ENCODE assay signal across 16 cellular contexts in the genomic region with DNA sequence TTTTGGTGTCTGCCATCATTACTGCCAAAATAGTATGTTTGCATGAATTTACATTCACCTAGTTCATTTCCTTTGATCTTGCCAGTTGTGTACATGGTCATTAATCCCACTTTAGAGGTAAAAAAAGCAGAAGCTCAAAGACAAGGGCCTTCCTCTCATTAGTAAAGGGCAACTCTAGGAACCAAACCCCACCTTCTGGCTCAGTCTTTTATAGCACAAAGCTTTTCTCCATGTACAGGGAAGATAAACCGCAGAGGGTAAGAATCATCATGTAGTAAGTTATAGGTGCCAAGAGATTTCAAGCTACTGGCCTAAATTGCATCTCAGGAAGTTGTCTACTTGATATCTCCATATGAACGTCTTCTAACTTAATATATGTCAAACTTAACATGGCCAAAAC. TPM values are rescaled to one million over a fixed set of nuclear protein-coding genes. Genes with fewer than 3 reads are reported as not detected.
DNase-seq lines count a peak whose midpoint lies in the region; ATAC-seq and TF ChIP-seq lines count a peak whose summit lies in the region.
"Had no signal": no experiment of that assay in that cellular context is flagged by ENCODE, and none has a peak within 500 bp of the region (broad histone marks: within the 10 kb centered on the region; RNA-seq: fewer than 3 reads in every experiment).

No MANE protein-coding gene starts in this region.

- H3K4me1 ChIP-seq in RWPE2 (ENCODE audit: insufficient read depth, poor library complexity, severe bottlenecking), result peaks cover 5% of the 10 kb centered on the region
- H3K4me1 ChIP-seq in suprapubic skin, result no peaks in the 10 kb centered on the region
- H3K4me1 ChIP-seq: gastroesophageal sphincter, right atrium auricular region, uterus had no signal

- H3K27ac ChIP-seq in RWPE2 (ENCODE audit: poor library complexity, severe bottlenecking) (no peak overlapping the region), suprapubic skin (no peak overlapping the region)
- H3K27ac ChIP-seq: gastroesophageal sphincter, right atrium auricular region, uterus had no signal

- DNase-seq in AML-193 (lab: John Stamatoyannopoulos, UW) (peak; percentile 36 to 55), GM13977 (ENCODE audit: low spot score) (no peak), RWPE2 (ENCODE audit: low spot score) (no peak), fibroblast of the aortic adventitia (ENCODE audit: low read depth) (no peak), suprapubic skin (ENCODE audit: low spot score in 2 of 2) (no peak), immature natural killer cell (no peak), nucleus accumbens (lab: John Stamatoyannopoulos, UW) (no peak)
- DNase-seq: CD8-positive, alpha-beta memory T cell; central memory CD4-positive, alpha-beta T cell; left ventricle myocardium superior; NCI-H69; uterus had no signal

- H3K4me3 ChIP-seq in RWPE2 (ENCODE audit: severe bottlenecking) (no peak overlapping the region), fibroblast of the aortic adventitia (ENCODE audit: low read depth, low read length) (no peak overlapping the region), suprapubic skin (no peak overlapping the region)
- H3K4me3 ChIP-seq: gastroesophageal sphincter, right atrium auricular region, uterus had no signal

- H3K27me3 ChIP-seq in RWPE2 (ENCODE audit: insufficient read depth, poor library complexity, severe bottlenecking) (no peaks in the 10 kb centered on the region), suprapubic skin (no peaks in the 10 kb centered on the region)
- H3K27me3 ChIP-seq: gastroesophageal sphincter, right atrium auricular region, uterus had no signal

- peaks cover 48% of the 10 kb centered on the region for H3K36me3 ChIP-seq in RWPE2 (ENCODE audit: low read depth)
- H3K36me3 ChIP-seq in suprapubic skin, result peaks cover 30% of the 10 kb centered on the region
- H3K36me3 ChIP-seq: uterus had no signal

- in situ Hi-C loops in GM13977 (cut with MboI; ENCODE audit: low pct_unique_long_range_greater_than_20kb, low sequenced_read_pairs, unreplicated experiment), result no loop called here

- no peak overlapping the region for H3K27ac Mint-ChIP-seq in immature natural killer cell

- H3K36me3 Mint-ChIP-seq in immature natural killer cell, result peaks cover 12 to 25% (median 23%) of the 10 kb centered on the region in 3 donors

- TF ChIP-seq POLR2A in suprapubic skin (IDR thresholded peaks at IDR 0.05), result no peak

- TF ChIP-seq EP300 in suprapubic skin (IDR thresholded peaks at IDR 0.05), result no peak

- no peak overlapping the region for H3K4me3 Mint-ChIP-seq in immature natural killer cell
- H3K4me3 Mint-ChIP-seq: activated T-helper 17 cell treated with anti-CD3 and anti-CD28 coated beads, Interleukin-2, amount 50 U/mL, for 72 hours; CD8-positive, alpha-beta memory T cell had no signal

- peak; percentile 50; the same call in 1 of the 3 replicates for ATAC-seq in RWPE2 (ENCODE audit: low read depth)
- no peak for ATAC-seq in GM18519 (IDR thresholded peaks at IDR 0.05; ENCODE audit: low FRiP score, unreplicated experiment)
- ATAC-seq: activated T-helper 17 cell treated with anti-CD3 and anti-CD28 coated beads, Interleukin-2, amount 50 U/mL, for 72 hours; gastroesophageal sphincter; left ventricle myocardium superior had no signal

- H3K9me3 ChIP-seq in RWPE2 (ENCODE audit: severe bottlenecking) (no peaks in the 10 kb centered on the region), suprapubic skin (no peaks in the 10 kb centered on the region)
- H3K9me3 ChIP-seq: uterus had no signal

- peaks cover 0 to 5% (median 3%) of the 10 kb centered on the region in 6 donors for H3K9me3 Mint-ChIP-seq in immature natural killer cell
- H3K9me3 Mint-ChIP-seq: activated T-helper 17 cell treated with anti-CD3 and anti-CD28 coated beads, Interleukin-2, amount 50 U/mL, for 72 hours had no signal

- WGBS in suprapubic skin, result 56% methylated on average over 2 of the region's 2 CpGs

- TF ChIP-seq CTCF in GM13977 (IDR thresholded peaks at IDR 0.05; ENCODE audit: extremely low read depth, insufficient read depth, missing control alignments) (peak; percentile 33), RWPE2 (IDR thresholded peaks at IDR 0.05; ENCODE audit: poor library complexity, severe bottlenecking) (peak; percentile 37), fibroblast of the aortic adventitia (IDR thresholded peaks at IDR 0.05; ENCODE audit: insufficient read depth, low read length) (peak; percentile 1), suprapubic skin (IDR thresholded peaks at IDR 0.05) (no peak)

- H3K4me1 Mint-ChIP-seq in immature natural killer cell, result no peaks in the 10 kb centered on the region
- H3K4me1 Mint-ChIP-seq: activated T-helper 17 cell treated with anti-CD3 and anti-CD28 coated beads, Interleukin-2, amount 50 U/mL, for 72 hours had no signal

- H3K27me3 Mint-ChIP-seq in immature natural killer cell (ENCODE audit: low read depth in 3 of 3), result peaks cover 0 to 3% (median under 1%) of the 10 kb centered on the region in 3 donors
- H3K27me3 Mint-ChIP-seq: activated T-helper 17 cell treated with anti-CD3 and anti-CD28 coated beads, Interleukin-2, amount 50 U/mL, for 72 hours; CD8-positive, alpha-beta memory T cell had no signal

RNA-seq across cellular contexts. Expression of gene SPG21, which starts 19.3 kb away (rescaled TPM):
- total RNA-seq in fibroblast of the aortic adventitia (ENCODE audit: low replicate concordance), result 73.6 and 104 TPM in 2 replicates
- total RNA-seq in suprapubic skin, result 10 to 100 TPM; 57.0 to 84.3 (median 73.5) TPM
- 100 to 1,000 TPM; 112 to 198 (median 121) TPM for polyA plus RNA-seq in immature natural killer cell

RNA-seq across cellular contexts. Expression of gene MTFMT, which starts 20.4 kb away (rescaled TPM):
- total RNA-seq in fibroblast of the aortic adventitia (ENCODE audit: low replicate concordance), result 14.1 and 19.2 TPM in 2 replicates
- 100 to 1,000 TPM in 1 of 4 donors, 10 to 100 TPM in 3; 11.7 to 159 (median 18.1) TPM for total RNA-seq in suprapubic skin
- 10 to 100 TPM; 17.9 to 28.4 (median 18.8) TPM for polyA plus RNA-seq in immature natural killer cell

RNA-seq across cellular contexts. Expression of gene SLC51B, which starts 36.2 kb away (rescaled TPM):
- total RNA-seq in fibroblast of the aortic adventitia (ENCODE audit: low replicate concordance) (not detected in 2 replicates), suprapubic skin (under 1 TPM in 1 of 4 donors, not detected in 3; 0.60 TPM)
- polyA plus RNA-seq in immature natural killer cell, result not detected
- total RNA-seq: activated T-helper 17 cell treated with anti-CD3 and anti-CD28 coated beads, Interleukin-2, amount 50 U/mL, for 72 hours; CD8-positive, alpha-beta memory T cell; gastroesophageal sphincter; left ventricle myocardium superior; right atrium auricular region; uterus had no signal
- polyA plus RNA-seq: CD8-positive, alpha-beta memory T cell had no signal

RNA-seq across cellular contexts. Expression of gene RASL12, which starts 58.8 kb away (rescaled TPM):
- total RNA-seq in fibroblast of the aortic adventitia (ENCODE audit: low replicate concordance) (1.7 and 1.9 TPM in 2 replicates), suprapubic skin (1 to 10 TPM; 4.8 to 9.7 (median 6.7) TPM)
- not detected for polyA plus RNA-seq in immature natural killer cell
- total RNA-seq: activated T-helper 17 cell treated with anti-CD3 and anti-CD28 coated beads, Interleukin-2, amount 50 U/mL, for 72 hours; CD8-positive, alpha-beta memory T cell had no signal
- polyA plus RNA-seq: CD8-positive, alpha-beta memory T cell had no signal

Comparison
In these comparisons a context has a peak if more than half of its experiments do, and no peak if none do; other contexts are left out.
1. DNase-seq: peak in AML-193 (2 of 2); none in GM13977 (single experiment), RWPE2 (single experiment), fibroblast of the aortic adventitia (single experiment), suprapubic skin (0 of 2), immature natural killer cell (0 of 3) and nucleus accumbens (0 of 56).
2. CTCF ChIP-seq: peak in GM13977 (single experiment), RWPE2 (single experiment) and fibroblast of the aortic adventitia (single experiment); none in suprapubic skin (0 of 2).